Comparison of ENCODE assay signal across 1 cellular context in the genomic region with DNA sequence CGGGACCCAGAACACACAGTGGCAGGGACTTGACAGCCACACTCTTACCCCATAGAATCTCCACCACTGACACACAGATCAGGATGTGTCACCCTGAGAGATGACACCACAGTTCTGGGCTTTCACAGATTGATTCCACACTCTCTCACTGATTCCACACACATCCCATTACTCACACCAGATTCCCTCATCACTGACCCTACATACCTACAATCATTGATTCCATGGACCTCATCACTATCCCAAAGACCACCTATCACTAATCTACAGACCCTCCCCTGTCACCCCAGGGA.
TF ChIP-seq lines count a peak whose summit lies in the region.

No MANE protein-coding gene starts in this region.

TF ChIP-seq in HepG2, 621 proteins besides CTCF, POLR2A, EP300 and RAD21:
- TF ChIP-seq NCOA5 (CRISPR knock-in tag; IDR thresholded peaks at IDR 0.05) (no peak), XBP1 (CRISPR knock-in tag; IDR thresholded peaks at IDR 0.05) (no peak), NFE2 (CRISPR knock-in tag; IDR thresholded peaks at IDR 0.05) (no peak)
- TF ChIP-seq, protein P1, sequence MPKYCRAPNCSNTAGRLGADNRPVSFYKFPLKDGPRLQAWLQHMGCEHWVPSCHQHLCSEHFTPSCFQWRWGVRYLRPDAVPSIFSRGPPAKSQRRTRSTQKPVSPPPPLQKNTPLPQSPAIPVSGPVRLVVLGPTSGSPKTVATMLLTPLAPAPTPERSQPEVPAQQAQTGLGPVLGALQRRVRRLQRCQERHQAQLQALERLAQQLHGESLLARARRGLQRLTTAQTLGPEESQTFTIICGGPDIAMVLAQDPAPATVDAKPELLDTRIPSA (CRISPR knock-in tag; IDR thresholded peaks at IDR 0.05; ENCODE audit: borderline replicate concordance), result no peak
